Comparison of ENCODE assay signal across 1 cellular context in genomic region chr11:62709262-62710000, GRCh38.
A peak's percentile ranks its signal among the peaks of the same experiment; 100 is the strongest.
TF ChIP-seq lines count a peak whose summit lies in the region.

No MANE protein-coding gene starts in this region.

TF ChIP-seq in K562, 482 proteins besides CTCF, POLR2A, EP300 and RAD21 (continues in another document):
- TF ChIP-seq SAFB (IDR thresholded peaks at IDR 0.05; ENCODE audit: borderline replicate concordance, low read depth, low read length) (no peak), ASH1L (IDR thresholded peaks at IDR 0.05; ENCODE audit: borderline replicate concordance, low read depth, partially characterized antibody) (no peak), TCF7L2 (IDR thresholded peaks at IDR 0.05; ENCODE audit: low read depth, low read length) (peak; percentile 77), ZFP36 (IDR thresholded peaks at IDR 0.05; ENCODE audit: low read depth, low read length, partially characterized antibody) (no peak), ARHGAP35 (IDR thresholded peaks at IDR 0.05; ENCODE audit: partially characterized antibody) (no peak), FUS (optimal IDR thresholded peaks at IDR 0.05; ENCODE audit: low read depth, low read length) (no peak), NCOR1 (IDR thresholded peaks at IDR 0.05) (no peak), ATF6 (CRISPR knock-in tag; IDR thresholded peaks at IDR 0.05) (no peak), BRCA1 (IDR thresholded peaks at IDR 0.05) (no peak), BRCA1 (CRISPR knock-in tag; IDR thresholded peaks at IDR 0.05) (no peak), CSDE1 (IDR thresholded peaks at IDR 0.05) (peak in 1 of 2 experiments; percentile 88; a peak in 1 of 4 replicates), ZNF561 (CRISPR knock-in tag; conservative IDR thresholded peaks at IDR 0.05) (no peak), ZSCAN32 (CRISPR knock-in tag; IDR thresholded peaks at IDR 0.05) (no peak), DLX4 (CRISPR knock-in tag; IDR thresholded peaks at IDR 0.05) (no peak), ZNF143 (CRISPR knock-in tag; IDR thresholded peaks at IDR 0.05) (no peak), IRF2 (CRISPR knock-in tag; IDR thresholded peaks at IDR 0.05) (no peak), HOXB6 (CRISPR knock-in tag; IDR thresholded peaks at IDR 0.05; ENCODE audit: borderline replicate concordance) (no peak), ZNF232 (CRISPR knock-in tag; IDR thresholded peaks at IDR 0.05) (no peak), ZNF586 (CRISPR knock-in tag; conservative IDR thresholded peaks at IDR 0.05) (no peak), MEF2A (IDR thresholded peaks at IDR 0.05; ENCODE audit: control insufficient read depth, low read depth, low read length) (no peak), DMBX1 (CRISPR knock-in tag; IDR thresholded peaks at IDR 0.05; ENCODE audit: borderline replicate concordance) (no peak), IFI16 (CRISPR knock-in tag; IDR thresholded peaks at IDR 0.05) (no peak), CEBPG (CRISPR knock-in tag; IDR thresholded peaks at IDR 0.05) (no peak), CEBPG (tag; conservative IDR thresholded peaks at IDR 0.05 in 1 of 2, IDR thresholded peaks at IDR 0.05 in 1 of 2) (no peak), MYBL2 (IDR thresholded peaks at IDR 0.05; ENCODE audit: low read depth) (no peak), MYBL2 (CRISPR knock-in tag; IDR thresholded peaks at IDR 0.05; ENCODE audit: borderline replicate concordance) (no peak), DNMT1 (IDR thresholded peaks at IDR 0.05) (no peak), RFX5 (IDR thresholded peaks at IDR 0.05; ENCODE audit: low read depth, low read length) (no peak), ZBTB11 (CRISPR knock-in tag; IDR thresholded peaks at IDR 0.05) (no peak), ZNF507 (tag; conservative IDR thresholded peaks at IDR 0.05) (no peak), CLOCK (CRISPR knock-in tag; IDR thresholded peaks at IDR 0.05; ENCODE audit: borderline replicate concordance) (no peak), KDM4B (IDR thresholded peaks at IDR 0.05; ENCODE audit: borderline replicate concordance in 2 of 2, low read depth in 1 of 2) (no peak), GATA2 (CRISPR knock-in tag; IDR thresholded peaks at IDR 0.05) (no peak), SRSF7 (optimal IDR thresholded peaks at IDR 0.05; ENCODE audit: low read depth, low read length) (no peak), ZNF318 (IDR thresholded peaks at IDR 0.05; ENCODE audit: borderline replicate concordance in 1 of 2, low read depth in 1 of 2) (no peak), ZNF696 (CRISPR knock-in tag; conservative IDR thresholded peaks at IDR 0.05) (no peak), CC2D1A (IDR thresholded peaks at IDR 0.05) (no peak), NR3C1 (CRISPR knock-in tag; IDR thresholded peaks at IDR 0.05) (no peak), POLR2G (IDR thresholded peaks at IDR 0.05; ENCODE audit: low read depth, low read length) (peak; percentile 70)
- TF ChIP-seq, protein P1, sequence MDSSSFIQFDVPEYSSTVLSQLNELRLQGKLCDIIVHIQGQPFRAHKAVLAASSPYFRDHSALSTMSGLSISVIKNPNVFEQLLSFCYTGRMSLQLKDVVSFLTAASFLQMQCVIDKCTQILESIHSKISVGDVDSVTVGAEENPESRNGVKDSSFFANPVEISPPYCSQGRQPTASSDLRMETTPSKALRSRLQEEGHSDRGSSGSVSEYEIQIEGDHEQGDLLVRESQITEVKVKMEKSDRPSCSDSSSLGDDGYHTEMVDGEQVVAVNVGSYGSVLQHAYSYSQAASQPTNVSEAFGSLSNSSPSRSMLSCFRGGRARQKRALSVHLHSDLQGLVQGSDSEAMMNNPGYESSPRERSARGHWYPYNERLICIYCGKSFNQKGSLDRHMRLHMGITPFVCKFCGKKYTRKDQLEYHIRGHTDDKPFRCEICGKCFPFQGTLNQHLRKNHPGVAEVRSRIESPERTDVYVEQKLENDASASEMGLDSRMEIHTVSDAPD (CRISPR knock-in tag; IDR thresholded peaks at IDR 0.05): no peak
- TF ChIP-seq, protein P2, sequence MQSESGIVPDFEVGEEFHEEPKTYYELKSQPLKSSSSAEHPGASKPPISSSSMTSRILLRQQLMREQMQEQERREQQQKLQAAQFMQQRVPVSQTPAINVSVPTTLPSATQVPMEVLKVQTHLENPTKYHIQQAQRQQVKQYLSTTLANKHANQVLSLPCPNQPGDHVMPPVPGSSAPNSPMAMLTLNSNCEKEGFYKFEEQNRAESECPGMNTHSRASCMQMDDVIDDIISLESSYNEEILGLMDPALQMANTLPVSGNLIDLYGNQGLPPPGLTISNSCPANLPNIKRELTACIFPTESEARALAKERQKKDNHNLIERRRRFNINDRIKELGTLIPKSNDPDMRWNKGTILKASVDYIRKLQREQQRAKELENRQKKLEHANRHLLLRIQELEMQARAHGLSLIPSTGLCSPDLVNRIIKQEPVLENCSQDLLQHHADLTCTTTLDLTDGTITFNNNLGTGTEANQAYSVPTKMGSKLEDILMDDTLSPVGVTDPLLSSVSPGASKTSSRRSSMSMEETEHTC (IDR thresholded peaks at IDR 0.05): no peak
- TF ChIP-seq, protein P3, sequence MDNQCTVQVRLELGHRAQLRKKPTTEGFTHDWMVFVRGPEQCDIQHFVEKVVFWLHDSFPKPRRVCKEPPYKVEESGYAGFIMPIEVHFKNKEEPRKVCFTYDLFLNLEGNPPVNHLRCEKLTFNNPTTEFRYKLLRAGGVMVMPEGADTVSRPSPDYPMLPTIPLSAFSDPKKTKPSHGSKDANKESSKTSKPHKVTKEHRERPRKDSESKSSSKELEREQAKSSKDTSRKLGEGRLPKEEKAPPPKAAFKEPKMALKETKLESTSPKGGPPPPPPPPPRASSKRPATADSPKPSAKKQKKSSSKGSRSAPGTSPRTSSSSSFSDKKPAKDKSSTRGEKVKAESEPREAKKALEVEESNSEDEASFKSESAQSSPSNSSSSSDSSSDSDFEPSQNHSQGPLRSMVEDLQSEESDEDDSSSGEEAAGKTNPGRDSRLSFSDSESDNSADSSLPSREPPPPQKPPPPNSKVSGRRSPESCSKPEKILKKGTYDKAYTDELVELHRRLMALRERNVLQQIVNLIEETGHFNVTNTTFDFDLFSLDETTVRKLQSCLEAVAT (IDR thresholded peaks at IDR 0.05): peak in 1 of 2 experiments; percentile 90; a peak in 2 of 4 replicates
- TF ChIP-seq, protein P4, sequence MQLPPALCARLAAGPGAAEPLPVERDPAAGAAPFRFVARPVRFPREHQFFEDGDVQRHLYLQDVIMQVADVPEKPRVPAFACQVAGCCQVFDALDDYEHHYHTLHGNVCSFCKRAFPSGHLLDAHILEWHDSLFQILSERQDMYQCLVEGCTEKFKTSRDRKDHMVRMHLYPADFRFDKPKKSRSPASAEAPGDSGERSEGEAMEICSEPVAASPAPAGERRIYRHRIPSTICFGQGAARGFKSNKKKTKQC (CRISPR knock-in tag; IDR thresholded peaks at IDR 0.05): no peak
